Comparison of ENCODE assay signal across 22 cellular contexts in the genomic region with DNA sequence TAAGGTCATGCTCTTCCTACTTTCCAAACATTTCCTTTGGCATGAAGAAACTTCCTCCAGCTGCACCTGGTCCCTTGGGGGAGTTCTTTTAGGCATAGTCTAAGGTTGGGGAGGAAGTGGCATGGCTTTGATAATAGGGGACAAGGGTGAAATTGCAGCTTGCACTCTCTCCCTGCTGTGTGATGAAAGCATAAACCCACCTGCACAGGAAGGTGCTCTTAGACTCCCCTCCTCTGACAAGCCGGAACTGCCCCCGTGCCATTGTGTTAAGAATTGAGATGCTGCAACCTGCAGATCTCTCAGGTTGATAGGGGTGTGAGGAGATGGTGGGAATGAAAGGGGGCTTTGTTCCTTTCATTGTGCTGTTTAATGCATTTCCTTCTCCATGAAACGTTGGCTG. TPM values are rescaled to one million over a fixed set of nuclear protein-coding genes. Genes with fewer than 3 reads are reported as not detected.
DNase-seq lines count a peak whose midpoint lies in the region; TF ChIP-seq lines count a peak whose summit lies in the region.
"Had no signal": no experiment of that assay in that cellular context is flagged by ENCODE, and none has a peak within 500 bp of the region (broad histone marks: within the 10 kb centered on the region; RNA-seq: fewer than 3 reads in every experiment).

No MANE protein-coding gene starts in this region.

- DNase-seq in Jurkat, Clone E6-1 (ENCODE audit: low read depth, low spot score): peak; percentile 91
- peak; percentile 7 for DNase-seq in dermis blood vessel endothelial cell
- no peak for DNase-seq in GM10266 (ENCODE audit: extremely low spot score)
- DNase-seq in left ventricle myocardium inferior: no peak
- no peak for DNase-seq in NCI-H1048 (lab: John Stamatoyannopoulos, UW)
- DNase-seq: 8988T; ACHN; BE2C; C1 segment of cervical spinal cord; CD4-positive, alpha-beta memory T cell; CD4-positive, CD25-positive, alpha-beta regulatory T cell; CD8-positive, alpha-beta memory T cell; COR-L47; DMS 273 treated with DMSO at 0.1 percent for 48 hours; DMS153; DMS53; DMS79; GF-D8 had no signal

- TF ChIP-seq CTCF in GM10266 (IDR thresholded peaks at IDR 0.05; ENCODE audit: control insufficient read depth, insufficient read depth, low read depth, missing control alignments): no peak
- no peak for TF ChIP-seq CTCF in left ventricle myocardium inferior (IDR thresholded peaks at IDR 0.05; ENCODE audit: borderline replicate concordance)

- no peaks in the 10 kb centered on the region for H4K20me1 ChIP-seq in BLaER1
- no peaks in the 10 kb centered on the region for H4K20me1 ChIP-seq in BLaER1 treated with 17β-estradiol and CSF1 and Interleukin-3, amounts not matched to agents 10 nM and 100 nM

- no peak overlapping the region for H3K27ac ChIP-seq in BLaER1
- 0 out of 22 replicates have a peak overlapping the region, but pooled peaks of 1 of the 11 experiments have one; percentile 11 for H3K27ac ChIP-seq in BLaER1 treated with 17β-estradiol and CSF1 and Interleukin-3, amounts not matched to agents 10 nM and 100 nM
- no peak overlapping the region for H3K27ac ChIP-seq in left ventricle myocardium inferior (replicated peaks)

- H3K4me3 ChIP-seq in BLaER1 (no peak overlapping the region), left ventricle myocardium inferior (no peak overlapping the region)
- no peak overlapping the region for H3K4me3 ChIP-seq in BLaER1 treated with 17β-estradiol and CSF1 and Interleukin-3, amounts not matched to agents 10 nM and 100 nM
- no peak overlapping the region for H3K4me3 ChIP-seq in Jurkat, Clone E6-1 (ENCODE audit: low read length)
- H3K4me3 ChIP-seq: GM12878 had no signal

- H3K36me3 ChIP-seq in BLaER1 (no peaks in the 10 kb centered on the region), left ventricle myocardium inferior (no peaks in the 10 kb centered on the region)
- no peaks in the 10 kb centered on the region; a peak in 1 of 22 replicates for H3K36me3 ChIP-seq in BLaER1 treated with 17β-estradiol and CSF1 and Interleukin-3, amounts not matched to agents 10 nM and 100 nM
- H3K36me3 ChIP-seq: BE2C had no signal

- H3K27me3 ChIP-seq in BLaER1: no peaks in the 10 kb centered on the region
- H3K27me3 ChIP-seq in BLaER1 treated with 17β-estradiol and CSF1 and Interleukin-3, amounts not matched to agents 10 nM and 100 nM: no peaks in the 10 kb centered on the region
- peaks cover 15% of the 10 kb centered on the region for H3K27me3 ChIP-seq in left ventricle myocardium inferior (ENCODE audit: low read depth)

- H3K9me3 ChIP-seq in BLaER1 (peaks cover 16% of the 10 kb centered on the region), left ventricle myocardium inferior (replicated peaks) (no peaks in the 10 kb centered on the region)
- H3K9me3 ChIP-seq in BLaER1 treated with 17β-estradiol and CSF1 and Interleukin-3, amounts not matched to agents 10 nM and 100 nM (replicated peaks in 1 of 11): peaks cover 16 to 36% (median 33%) of the 10 kb centered on the region in 11 experiments
- H3K9me3 ChIP-seq: BE2C had no signal

- intact Hi-C loops in left ventricle myocardium inferior (cut with micrococcal nuclease): no loop called here

- H3K4me1 ChIP-seq in BLaER1: peaks cover 15% of the 10 kb centered on the region
- peaks cover 8 to 29% (median 20%) of the 10 kb centered on the region in 10 experiments; a peak in 19 of 20 replicates for H3K4me1 ChIP-seq in BLaER1 treated with 17β-estradiol and CSF1 and Interleukin-3, amounts not matched to agents 10 nM and 100 nM
- no peaks in the 10 kb centered on the region for H3K4me1 ChIP-seq in left ventricle myocardium inferior
- H3K4me1 ChIP-seq: BE2C had no signal

- peak overlapping the region; percentile 42 for H3K4me2 ChIP-seq in BLaER1
- peak overlapping the region in 9 of 11 experiments; percentile 15 to 66 (median 47); a peak in 15 of 22 replicates for H3K4me2 ChIP-seq in BLaER1 treated with 17β-estradiol and CSF1 and Interleukin-3, amounts not matched to agents 10 nM and 100 nM

- H3K9ac ChIP-seq in BLaER1: no peak overlapping the region
- H3K9ac ChIP-seq in BLaER1 treated with 17β-estradiol and CSF1 and Interleukin-3, amounts not matched to agents 10 nM and 100 nM: no peak overlapping the region

RNA-seq across cellular contexts. Expression of a gene that starts 13.9 kb away (rescaled TPM):
- not detected for polyA plus RNA-seq in Jurkat, Clone E6-1 (2012; ENCODE audit: insufficient read depth, insufficient read length)
- total RNA-seq in dermis blood vessel endothelial cell (not detected in 2 replicates), left ventricle myocardium inferior (0.16 TPM)
- total RNA-seq: CD4-positive, alpha-beta memory T cell; CD4-positive, CD25-positive, alpha-beta regulatory T cell; CD8-positive, alpha-beta memory T cell had no signal
- polyA plus RNA-seq: CD14-positive monocyte; CD4-positive, alpha-beta memory T cell; CD4-positive, CD25-positive, alpha-beta regulatory T cell; CD8-positive, alpha-beta memory T cell had no signal

Comparison
In these comparisons a context has a peak if more than half of its experiments do, and no peak if none do; other contexts are left out.
1. DNase-seq: peak in Jurkat, Clone E6-1 (single experiment) and dermis blood vessel endothelial cell (single experiment); none in GM10266 (single experiment), left ventricle myocardium inferior (single experiment) and NCI-H1048 (single experiment).